ENCODE assay signal across 8 cellular contexts in the genomic region with DNA sequence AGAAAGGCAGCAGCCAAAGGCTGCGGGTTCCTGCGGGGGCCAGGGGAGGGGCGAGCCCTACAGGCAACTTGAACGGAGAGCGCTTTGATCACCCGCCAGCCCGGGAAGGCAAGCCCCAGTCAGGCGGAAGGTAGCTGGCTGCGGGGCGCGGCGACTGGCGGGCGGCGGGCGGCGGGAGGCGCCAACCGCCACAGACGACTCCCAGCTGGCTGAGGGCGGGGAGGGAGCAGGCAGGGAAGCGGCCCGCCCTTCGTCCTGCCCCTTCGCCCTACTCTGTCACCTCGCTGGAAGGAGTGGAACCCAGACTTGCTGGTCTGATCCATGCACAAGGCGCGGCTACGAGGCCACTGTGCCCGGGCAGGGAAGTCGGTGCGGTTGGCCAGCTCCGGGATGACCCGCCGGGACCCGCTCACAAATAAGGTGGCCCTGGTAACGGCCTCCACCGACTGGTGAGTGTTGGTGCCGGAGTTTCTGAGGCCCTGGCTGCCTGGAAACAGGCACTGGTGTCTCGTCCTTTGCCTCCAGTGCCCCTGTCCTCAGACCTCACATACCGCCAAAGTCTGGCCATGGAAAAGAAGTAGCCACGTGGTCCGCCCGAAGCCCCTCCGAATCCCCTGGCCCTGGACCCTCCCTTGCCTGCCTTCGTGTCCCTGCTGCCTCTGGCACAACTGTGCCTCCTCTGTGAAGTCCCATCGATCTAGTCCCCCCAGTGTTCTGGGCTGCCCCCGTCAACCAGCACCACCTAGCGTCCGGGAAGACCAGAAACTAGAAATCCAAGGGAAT. TPM values are rescaled to one million over a fixed set of nuclear protein-coding genes. Genes with fewer than 3 reads are reported as not detected.
A peak's percentile ranks its signal among the peaks of the same experiment; 100 is the strongest.
DNase-seq lines count a peak whose midpoint lies in the region; ATAC-seq and TF ChIP-seq lines count a peak whose summit lies in the region.
"Not testable (repeated sequence)": the region's sequence is repeated elsewhere in the genome, so short reads cannot be mapped to it uniquely, and the experiment has no call there.

No MANE protein-coding gene starts in this region.

- peak overlapping the region; percentile 91 for H3K27ac Mint-ChIP-seq in T-helper 17 cell
- peak overlapping the region; percentile 89 for H3K27ac Mint-ChIP-seq in type B pancreatic cell

- not testable (repeated sequence) for H3K27me3 ChIP-seq in ascending aorta; left ventricle myocardium inferior (ENCODE audit: low read depth); parathyroid adenoma (ENCODE audit: control insufficient read depth, insufficient read depth, low read length)

- peak overlapping the region; percentile 77 for H3K4me2 ChIP-seq in parathyroid adenoma (ENCODE audit: low read length)

- H3K4me1 ChIP-seq in ascending aorta, parathyroid adenoma: not testable (repeated sequence)
- H3K4me1 ChIP-seq in left ventricle myocardium inferior: peaks cover 18% of the 10 kb centered on the region

- peak; percentile 70 for TF ChIP-seq CTCF in GM12875 (IDR thresholded peaks at IDR 0.05; ENCODE audit: borderline replicate concordance, insufficient read depth, low read depth, low read length)
- peak; percentile 75 to 83 (median 75) for TF ChIP-seq CTCF in ascending aorta (IDR thresholded peaks at IDR 0.05)
- peak; percentile 80 for TF ChIP-seq CTCF in left ventricle myocardium inferior (IDR thresholded peaks at IDR 0.05; ENCODE audit: borderline replicate concordance)
- peak; percentile 87 for TF ChIP-seq CTCF in parathyroid adenoma (IDR thresholded peaks at IDR 0.05)
- peak; percentile 81 for TF ChIP-seq CTCF in type B pancreatic cell (conservative IDR thresholded peaks at IDR 0.05)

- not testable (repeated sequence) for H3K36me3 Mint-ChIP-seq in T-helper 17 cell (ENCODE audit: low read depth); type B pancreatic cell

- not testable (repeated sequence) for H3K4me1 Mint-ChIP-seq in T-helper 17 cell; type B pancreatic cell (ENCODE audit: unreplicated experiment)

- H3K9me3 ChIP-seq in T-helper 17 cell (ENCODE audit: control insufficient read depth, low read length, poor library complexity, severe bottlenecking); ascending aorta; parathyroid adenoma (ENCODE audit: control insufficient read depth, low read length): not testable (repeated sequence)
- H3K9me3 ChIP-seq in left ventricle myocardium inferior (replicated peaks): peaks cover 16% of the 10 kb centered on the region

- not testable (repeated sequence) for H3K36me3 ChIP-seq in ascending aorta; left ventricle myocardium inferior; parathyroid adenoma (ENCODE audit: control insufficient read depth, insufficient read depth, low read length)

- H2AFZ ChIP-seq in parathyroid adenoma: peak overlapping the region; percentile 96

- DNase-seq in NCI-H187 treated with DMSO at 0.1 percent for 48 hours (lab: John Stamatoyannopoulos, UW): peak; percentile 56
- DNase-seq in T-helper 17 cell: peak; percentile 44 to 57 (median 54)
- DNase-seq in ascending aorta (ENCODE audit: low spot score in 2 of 2): peak; percentile 54 to 86
- peak; percentile 89 for DNase-seq in left ventricle myocardium inferior
- peak; percentile 79 for DNase-seq in type B pancreatic cell (ENCODE audit: extremely low spot score, unreplicated experiment)

- H3K9ac ChIP-seq in parathyroid adenoma: peak overlapping the region; percentile 78

- H3K27ac ChIP-seq in ascending aorta (peak overlapping the region; percentile 89 to 90), left ventricle myocardium inferior (replicated peaks) (peak overlapping the region; percentile 98), parathyroid adenoma (peak overlapping the region; percentile 83)

- not testable (repeated sequence) for H3K27me3 Mint-ChIP-seq in T-helper 17 cell, type B pancreatic cell

- ATAC-seq in HG02885 (IDR thresholded peaks at IDR 0.05; ENCODE audit: poor library complexity, unreplicated experiment): peak; percentile 73
- peak; percentile 84 for ATAC-seq in T-helper 17 cell

- H3K4me3 Mint-ChIP-seq in T-helper 17 cell: peak overlapping the region; percentile 99
- peak overlapping the region; percentile 98 for H3K4me3 Mint-ChIP-seq in type B pancreatic cell

- intact Hi-C loops in ascending aorta (cut with DNase I): loop anchor here (1.0 to 2.0 kb wide), 2 partner anchors 22 to 48 kb away; a partner anchor contains a TSS
- intact Hi-C loops in left ventricle myocardium inferior (cut with micrococcal nuclease): not testable (repeated sequence)

- H3K4me3 ChIP-seq in GM12875 (ENCODE audit: low read depth, low read length) (peak overlapping the region; percentile 55), ascending aorta (peak overlapping the region; percentile 58 to 69), left ventricle myocardium inferior (peak overlapping the region; percentile 82), parathyroid adenoma (ENCODE audit: low read depth, low read length) (peak overlapping the region; percentile 60)

- not testable (repeated sequence) for H3K79me2 ChIP-seq in parathyroid adenoma

- not testable (repeated sequence) for H3K9me3 Mint-ChIP-seq in type B pancreatic cell

RNA-seq across cellular contexts. Expression of a gene that starts 15.4 kb away (rescaled TPM):
- total RNA-seq in T-helper 17 cell: under 1 TPM in 1 of 2 donors, not detected in 1; 0.31 TPM
- total RNA-seq in ascending aorta: not detected
- total RNA-seq in left ventricle myocardium inferior: 0.11 TPM
- 2.5 and 2.8 TPM in 2 replicates for total RNA-seq in type B pancreatic cell (ENCODE audit: low replicate concordance)

RNA-seq across cellular contexts. Expression of a gene that starts 35.0 kb away (rescaled TPM):
- total RNA-seq in T-helper 17 cell (not detected), ascending aorta (not detected), left ventricle myocardium inferior (not detected), type B pancreatic cell (ENCODE audit: low replicate concordance) (not detected in 2 replicates)

RNA-seq across cellular contexts. Expression of a gene that starts 47.6 kb away (rescaled TPM):
- total RNA-seq in T-helper 17 cell (1 to 10 TPM; 9.9 to 10.0 TPM), ascending aorta (31.5 TPM), left ventricle myocardium inferior (15.7 TPM), type B pancreatic cell (ENCODE audit: low replicate concordance) (16.0 and 18.0 TPM in 2 replicates)

RNA-seq across cellular contexts. Expression of a gene that starts 57.7 kb away (rescaled TPM):
- total RNA-seq in T-helper 17 cell (10 to 100 TPM; 14.2 to 15.5 TPM), ascending aorta (26.1 TPM), left ventricle myocardium inferior (3.1 TPM), type B pancreatic cell (ENCODE audit: low replicate concordance) (35.0 and 40.9 TPM in 2 replicates)

Comparison
In these comparisons a context has a peak if more than half of its experiments do, and no peak if none do; other contexts are left out.
1. Peak in every context shown above with its lines: DNase-seq, ATAC-seq, H3K4me3 ChIP-seq and H3K27ac ChIP-seq.